Comparison of ENCODE assay signal across 18 cellular contexts in the genomic region with DNA sequence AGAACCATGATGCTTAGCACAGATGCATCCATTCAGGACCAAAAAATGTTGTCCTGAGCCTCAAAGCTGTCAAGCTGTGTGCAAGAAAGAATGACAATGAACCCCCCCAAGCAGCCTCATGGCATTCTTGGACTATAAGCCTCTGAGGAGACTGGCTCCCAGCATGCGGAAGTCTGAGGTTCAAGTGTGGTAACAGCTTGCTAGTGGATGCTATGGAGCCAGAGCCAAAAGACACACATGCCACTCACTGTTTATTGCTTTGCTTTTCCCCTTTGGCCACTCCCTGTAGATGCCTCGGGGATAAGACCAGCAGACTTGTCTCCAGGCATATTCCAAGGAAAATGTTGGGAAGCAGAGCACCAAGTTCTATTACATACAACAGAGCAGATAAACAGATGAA. TPM values are rescaled to one million over a fixed set of nuclear protein-coding genes. Genes with fewer than 3 reads are reported as not detected.
A peak's percentile ranks its signal among the peaks of the same experiment; 100 is the strongest.
DNase-seq lines count a peak whose midpoint lies in the region; ATAC-seq, FAIRE-seq and TF ChIP-seq lines count a peak whose summit lies in the region.
"Had no signal": no experiment of that assay in that cellular context is flagged by ENCODE, and none has a peak within 500 bp of the region (broad histone marks: within the 10 kb centered on the region; RNA-seq: fewer than 3 reads in every experiment).

No MANE protein-coding gene starts in this region.

- H3K4me1 ChIP-seq in mesendoderm (ENCODE audit: control insufficient read depth, low read depth, low read length), result no peaks in the 10 kb centered on the region
- H3K4me1 ChIP-seq in CD4-positive, alpha-beta memory T cell (ENCODE audit: insufficient read depth, low read length), result peaks cover 46% of the 10 kb centered on the region

- H3K27ac ChIP-seq in mesendoderm (ENCODE audit: low read depth, low read length), result no peak overlapping the region
- no peak overlapping the region for H3K27ac ChIP-seq in CD4-positive, alpha-beta memory T cell (ENCODE audit: low read depth, low read length)
- H3K27ac ChIP-seq: HL-60 had no signal

- H3K9me3 ChIP-seq in CD4-positive, alpha-beta memory T cell (ENCODE audit: control insufficient read depth in 1 of 2, low read length in 2 of 2), result no peaks in the 10 kb centered on the region

- ATAC-seq in GM18505 (IDR thresholded peaks at IDR 0.05; ENCODE audit: unreplicated experiment) (no peak), T-cell (replicated peaks in 1 of 4) (no peak)
- ATAC-seq: activated CD4-positive, alpha-beta T cell treated with anti-CD3 and anti-CD28 coated beads for 36 hours; effector memory CD8-positive, alpha-beta T cell; sciatic nerve; stimulated activated effector memory CD8-positive, alpha-beta T cell treated with anti-CD3 and anti-CD28 coated beads, Interleukin-12 subunit alpha, Interleukin-12 subunit beta, amount 100 ng/mL, for 72 hours had no signal

- peaks cover 54 to 56% (median 55%) of the 10 kb centered on the region in 3 donors for H3K4me1 Mint-ChIP-seq in T-cell
- peaks cover 30 to 46% (median 37%) of the 10 kb centered on the region in 4 donors for H3K4me1 Mint-ChIP-seq in CD4-positive, alpha-beta memory T cell

- H3K36me3 ChIP-seq in mesendoderm (ENCODE audit: control insufficient read depth, insufficient read depth, low read length), result no peaks in the 10 kb centered on the region
- H3K36me3 ChIP-seq in CD4-positive, alpha-beta memory T cell (ENCODE audit: insufficient read depth, low read length), result no peaks in the 10 kb centered on the region

- no peak for TF ChIP-seq CTCF in choroid plexus epithelial cell (conservative IDR thresholded peaks at IDR 0.05; ENCODE audit: low read depth, low read length)

- no peak overlapping the region for H3K56ac ChIP-seq in mesendoderm (ENCODE audit: low read length)

- no peak overlapping the region for H3K4me2 ChIP-seq in mesendoderm (ENCODE audit: low read length)

- no peak overlapping the region for H2BK120ac ChIP-seq in mesendoderm (ENCODE audit: low read depth, low read length)

- no peak overlapping the region for H2BK15ac ChIP-seq in mesendoderm (replicated peaks; ENCODE audit: low read depth)

- H3K27me3 ChIP-seq in mesendoderm (ENCODE audit: insufficient read depth, low read length, poor library complexity), result no peaks in the 10 kb centered on the region
- no peaks in the 10 kb centered on the region for H3K27me3 ChIP-seq in CD4-positive, alpha-beta memory T cell (ENCODE audit: insufficient read depth, low read length)

- H3K18ac ChIP-seq in mesendoderm (ENCODE audit: low read length), result no peak overlapping the region

- no CpG with 5 or more reads among the region's 2 CpGs for WGBS in mesendoderm (ENCODE audit: extremely low coverage, insufficient coverage, low lambda C conversion rate)

- H3K36me3 Mint-ChIP-seq in T-cell, result no peaks in the 10 kb centered on the region
- no peaks in the 10 kb centered on the region for H3K36me3 Mint-ChIP-seq in CD4-positive, alpha-beta memory T cell
- H3K36me3 Mint-ChIP-seq: stimulated activated effector memory CD8-positive, alpha-beta T cell treated with anti-CD3 and anti-CD28 coated beads, Interleukin-12 subunit alpha, Interleukin-12 subunit beta, amount 100 ng/mL, for 72 hours had no signal

- H3K27me3 Mint-ChIP-seq in T-cell, result no peaks in the 10 kb centered on the region
- no peaks in the 10 kb centered on the region for H3K27me3 Mint-ChIP-seq in CD4-positive, alpha-beta memory T cell
- H3K27me3 Mint-ChIP-seq: activated CD4-positive, alpha-beta T cell treated with anti-CD3 and anti-CD28 coated beads for 36 hours had no signal

- H4K8ac ChIP-seq in mesendoderm (ENCODE audit: low read depth, low read length), result no peak overlapping the region

- CTCF ChIA-PET in T-cell (lab: Charles Lee), result no interaction called here
- CTCF ChIA-PET in CD4-positive, alpha-beta memory T cell (lab: Charles Lee; ENCODE audit: partially characterized antibody), result interaction anchor here (0.9 kb wide), 1 partner anchor 130 kb away, joined by 3 read pairs; no protein-coding TSS in a partner anchor

- no peak for TF ChIP-seq POLR2A in GM18505 (IDR thresholded peaks at IDR 0.05; ENCODE audit: borderline replicate concordance, extremely low read depth, insufficient read depth, insufficient read length)

- no peak overlapping the region for H3K4me3 Mint-ChIP-seq in T-cell
- H3K4me3 Mint-ChIP-seq in CD4-positive, alpha-beta memory T cell, result no peak overlapping the region
- H3K4me3 Mint-ChIP-seq: activated CD4-positive, alpha-beta T cell treated with anti-CD3 and anti-CD28 coated beads for 36 hours; activated naive CD4-positive, alpha-beta T cell treated with anti-CD3 and anti-CD28 coated beads for 36 hours; effector memory CD8-positive, alpha-beta T cell; stimulated activated effector memory CD8-positive, alpha-beta T cell treated with anti-CD3 and anti-CD28 coated beads, Interleukin-12 subunit alpha, Interleukin-12 subunit beta, amount 100 ng/mL, for 72 hours had no signal

- H3K23ac ChIP-seq in mesendoderm (ENCODE audit: low read length), result no peak overlapping the region

- H3K9ac ChIP-seq in mesendoderm (ENCODE audit: low read length), result no peak overlapping the region

- intact Hi-C loops in CD4-positive, alpha-beta memory T cell (cut with micrococcal nuclease), result no loop called here

- POLR2A ChIA-PET in T-cell (lab: Charles Lee), result no interaction called here
- POLR2A ChIA-PET in CD4-positive, alpha-beta memory T cell (lab: Charles Lee; ENCODE audit: partially characterized antibody), result interaction anchor here (0.7 to 1.8 kb wide), 4 partner anchors 9 to 71 kb away, joined by 3 to 8 read pairs (median 5); no protein-coding TSS in a partner anchor

- H3K79me1 ChIP-seq in mesendoderm (ENCODE audit: low read length), result no peaks in the 10 kb centered on the region

- no peak overlapping the region for H3K4ac ChIP-seq in mesendoderm (ENCODE audit: low read depth, low read length)

- DNase-seq in AG20443 (ENCODE audit: low spot score), result peak; percentile 39
- peak; percentile 69 for DNase-seq in GM04504 (ENCODE audit: low read depth)
- peak; percentile 32 for DNase-seq in choroid plexus epithelial cell (ENCODE audit: low read depth)
- DNase-seq in mesendoderm, result peak; percentile 4
- DNase-seq in urothelium cell line (ENCODE audit: low spot score), result no peak
- DNase-seq in T-cell, result no peak
- no peak for DNase-seq in CD4-positive, alpha-beta memory T cell
- DNase-seq: activated CD4-positive, alpha-beta T cell treated with anti-CD3 and anti-CD28 coated beads for 36 hours; activated naive CD4-positive, alpha-beta T cell treated with anti-CD3 and anti-CD28 coated beads for 36 hours; activated T-cell treated with anti-CD3 and anti-CD28 coated beads, Interleukin-2, amount 50 U/mL, for 48 hours; effector memory CD8-positive, alpha-beta T cell; NCI-H1436; NCI-H748 treated with DMSO at 0.1 percent for 48 hours; SHP77 had no signal

- no peaks in the 10 kb centered on the region for H3K79me2 ChIP-seq in mesendoderm (ENCODE audit: control insufficient read depth, insufficient read depth, low read length)

- H2AK5ac ChIP-seq in mesendoderm (ENCODE audit: low read length), result no peak overlapping the region

- H2BK5ac ChIP-seq in mesendoderm (ENCODE audit: low read length), result no peak overlapping the region

- H3K4me3 ChIP-seq in choroid plexus epithelial cell (ENCODE audit: low read depth, low read length), result no peak overlapping the region
- no peak overlapping the region for H3K4me3 ChIP-seq in mesendoderm (ENCODE audit: low read length)
- no peak overlapping the region for H3K4me3 ChIP-seq in CD4-positive, alpha-beta memory T cell (ENCODE audit: low read length in 2 of 2)

- peak overlapping the region in 1 of 2 donors; percentile 95 for H3K27ac Mint-ChIP-seq in T-cell
- H3K27ac Mint-ChIP-seq in CD4-positive, alpha-beta memory T cell, result peak overlapping the region in 2 of 7 donors; percentile 2 to 12
- H3K27ac Mint-ChIP-seq: activated CD4-positive, alpha-beta T cell treated with anti-CD3 and anti-CD28 coated beads for 36 hours; activated naive CD4-positive, alpha-beta T cell treated with anti-CD3 and anti-CD28 coated beads for 36 hours; stimulated activated effector memory CD8-positive, alpha-beta T cell treated with anti-CD3 and anti-CD28 coated beads, Interleukin-12 subunit alpha, Interleukin-12 subunit beta, amount 100 ng/mL, for 72 hours had no signal

- no peak for FAIRE-seq in urothelium cell line (lab: Jason Lieb, UNC)

- peaks cover 0 to 10% (median 0%) of the 10 kb centered on the region in 3 donors for H3K9me3 Mint-ChIP-seq in T-cell
- peaks cover 0 to 2% (median 0%) of the 10 kb centered on the region in 8 donors for H3K9me3 Mint-ChIP-seq in CD4-positive, alpha-beta memory T cell
- H3K9me3 Mint-ChIP-seq: activated naive CD4-positive, alpha-beta T cell treated with anti-CD3 and anti-CD28 coated beads for 36 hours; effector memory CD8-positive, alpha-beta T cell; stimulated activated effector memory CD8-positive, alpha-beta T cell treated with anti-CD3 and anti-CD28 coated beads, Interleukin-12 subunit alpha, Interleukin-12 subunit beta, amount 100 ng/mL, for 72 hours had no signal

- H4K5ac ChIP-seq in mesendoderm (ENCODE audit: low read length), result no peak overlapping the region

RNA-seq across cellular contexts. Expression of gene SNRK, which starts 38.1 kb away (rescaled TPM):
- polyA plus RNA-seq in mesendoderm (2013, experiment 1 of 2), result 4.5 TPM
- polyA plus RNA-seq in mesendoderm (2013, experiment 2 of 2), result 4.4 TPM
- 100 to 1,000 TPM in 3 of 5 donors, 10 to 100 TPM in 2; 88.1 to 165 (median 107) TPM for total RNA-seq in T-cell
- total RNA-seq in CD4-positive, alpha-beta memory T cell, result 100 to 1,000 TPM; 104 to 108 TPM
- polyA plus RNA-seq in CD4-positive, alpha-beta memory T cell, result 10 to 100 TPM; 39.8 to 50.5 TPM

Comparison
In these comparisons a context has a peak if more than half of its experiments do, and no peak if none do; other contexts are left out.
1. DNase-seq: peak in AG20443 (single experiment), GM04504 (single experiment), choroid plexus epithelial cell (single experiment) and mesendoderm (single experiment); none in urothelium cell line (single experiment), T-cell (0 of 34) and CD4-positive, alpha-beta memory T cell (0 of 5).